Comparison of ENCODE assay signal across 8 cellular contexts in genomic region chr18:49560277-49561126, GRCh38.
DNase-seq lines count a peak whose midpoint lies in the region; ATAC-seq, FAIRE-seq and TF ChIP-seq lines count a peak whose summit lies in the region.

No MANE protein-coding gene starts in this region.

- H3K4me1 ChIP-seq in RWPE2 (ENCODE audit: insufficient read depth, poor library complexity, severe bottlenecking) (peaks cover 14% of the 10 kb centered on the region), parathyroid adenoma (peaks cover 11% of the 10 kb centered on the region)

- H3K4me2 ChIP-seq in parathyroid adenoma (ENCODE audit: low read length) = peak overlapping the region; percentile 56

- H2AFZ ChIP-seq in parathyroid adenoma = peak overlapping the region; percentile 59

- no peaks in the 10 kb centered on the region for H3K79me2 ChIP-seq in parathyroid adenoma

- FAIRE-seq in D721Med (lab: Jason Lieb, UNC) = no peak

- H3K27me3 ChIP-seq in RWPE2 (ENCODE audit: insufficient read depth, poor library complexity, severe bottlenecking) (no peaks in the 10 kb centered on the region), parathyroid adenoma (ENCODE audit: control insufficient read depth, insufficient read depth, low read length) (no peaks in the 10 kb centered on the region)

- no peak for ATAC-seq in RWPE2 (ENCODE audit: low read depth)

- no peaks in the 10 kb centered on the region for H3K36me3 Mint-ChIP-seq in T-helper 1 cell treated with Interleukin-12 subunit alpha and Interleukin-12 subunit beta and Interleukin-4 antibody, amounts not matched to agents 30 μg/mL and 1 μg/mL, for 36 hours (ENCODE audit: low read depth)

- H3K27ac ChIP-seq in RWPE2 (ENCODE audit: poor library complexity, severe bottlenecking) (peak overlapping the region; percentile 80), parathyroid adenoma (no peak overlapping the region)

- no peaks in the 10 kb centered on the region for H3K9me3 Mint-ChIP-seq in T-helper 1 cell treated with Interleukin-12 subunit alpha and Interleukin-12 subunit beta and Interleukin-4 antibody, amounts not matched to agents 30 μg/mL and 1 μg/mL, for 36 hours

- no peak overlapping the region for H3K27ac Mint-ChIP-seq in T-helper 1 cell treated with Interleukin-12 subunit alpha and Interleukin-12 subunit beta and Interleukin-4 antibody, amounts not matched to agents 30 μg/mL and 1 μg/mL, for 36 hours

- H3K27me3 Mint-ChIP-seq in T-helper 1 cell treated with Interleukin-12 subunit alpha and Interleukin-12 subunit beta and Interleukin-4 antibody, amounts not matched to agents 30 μg/mL and 1 μg/mL, for 36 hours (ENCODE audit: low read depth) = peaks cover 84% of the 10 kb centered on the region

- H3K4me3 Mint-ChIP-seq in T-helper 1 cell treated with Interleukin-12 subunit alpha and Interleukin-12 subunit beta and Interleukin-4 antibody, amounts not matched to agents 30 μg/mL and 1 μg/mL, for 36 hours = peak overlapping the region; percentile 61

- H3K9me3 ChIP-seq in RWPE2 (ENCODE audit: severe bottlenecking) = no peaks in the 10 kb centered on the region
- no peaks in the 10 kb centered on the region for H3K9me3 ChIP-seq in parathyroid adenoma (ENCODE audit: control insufficient read depth, low read length)

- H3K9ac ChIP-seq in parathyroid adenoma = no peak overlapping the region

- peaks cover 9% of the 10 kb centered on the region for H3K36me3 ChIP-seq in RWPE2 (ENCODE audit: low read depth)
- H3K36me3 ChIP-seq in parathyroid adenoma (ENCODE audit: control insufficient read depth, insufficient read depth, low read length) = no peaks in the 10 kb centered on the region

- DNase-seq in T-helper 1 cell = no peak
- no peak for DNase-seq in RWPE2 (ENCODE audit: low spot score)
- DNase-seq in fibroblast of mammary gland (ENCODE audit: low read depth) = peak; percentile 18
- DNase-seq in NK-92 (lab: John Stamatoyannopoulos, UW; ENCODE audit: unreplicated experiment) = no peak
- no peak for DNase-seq in D721Med (ENCODE audit: insufficient read length, low spot score)
- no peak for DNase-seq in cerebellar nuclear complex (lab: John Stamatoyannopoulos, UW)

- H3K4me3 ChIP-seq in RWPE2 (ENCODE audit: severe bottlenecking) (peak overlapping the region; percentile 40), fibroblast of mammary gland (ENCODE audit: control insufficient read depth, low read depth, low read length) (peak overlapping the region; percentile 55), parathyroid adenoma (ENCODE audit: low read depth, low read length) (peak overlapping the region; percentile 23)

- peaks cover 27% of the 10 kb centered on the region for H3K4me1 Mint-ChIP-seq in T-helper 1 cell treated with Interleukin-12 subunit alpha and Interleukin-12 subunit beta and Interleukin-4 antibody, amounts not matched to agents 30 μg/mL and 1 μg/mL, for 36 hours (ENCODE audit: low read depth)

- TF ChIP-seq CTCF in RWPE2 (IDR thresholded peaks at IDR 0.05; ENCODE audit: poor library complexity, severe bottlenecking) (no peak), fibroblast of mammary gland (conservative IDR thresholded peaks at IDR 0.05; ENCODE audit: control insufficient read depth, insufficient read depth, low read depth, low read length) (no peak), parathyroid adenoma (IDR thresholded peaks at IDR 0.05) (no peak), D721Med (IDR thresholded peaks at IDR 0.05; ENCODE audit: insufficient read depth, missing control alignments) (no peak)
